ENCODE assay signal across 18 cellular contexts in genomic region chr1:236802264-236802663, GRCh38.
"Had no signal": no experiment of that assay in that cellular context is flagged by ENCODE, and none has a peak within 500 bp of the region (broad histone marks: within the 10 kb centered on the region; RNA-seq: fewer than 3 reads in every experiment).

No MANE protein-coding gene starts in this region.

- H3K27me3 Mint-ChIP-seq: brain, type B pancreatic cell had no signal

- ATAC-seq: left lung, WTC11 had no signal

- H3K9me2 ChIP-seq: SK-N-SH had no signal

- H3K27me3 ChIP-seq: colonic mucosa, left lung, right atrium auricular region, stomach had no signal

- H3K27ac Mint-ChIP-seq: type B pancreatic cell, WTC11 had no signal

- H3K27ac ChIP-seq: colonic mucosa, left lung, prostate gland, right atrium auricular region, stomach had no signal

- DNase-seq: activated CD4-positive, alpha-beta T cell treated with anti-CD3 and anti-CD28 coated beads for 48 hours; activated effector memory CD4-positive, alpha-beta T cell treated with Interleukin-2 at 50 U/mL for 16 hours; anterior cingulate cortex; caudate nucleus; colonic mucosa; head of caudate nucleus; left lung; mammary epithelial cell; SK-N-SH; stimulated activated CD4-positive, alpha-beta T cell treated with anti-CD3 and anti-CD28 coated beads, Interleukin-12 subunit alpha, Interleukin-12 subunit beta, amount 100 ng/mL, for 4 hours; stimulated activated CD4-positive, alpha-beta T cell treated with anti-CD3 and anti-CD28 coated beads, Interleukin-1b, Interleukin-23, amount 100 ng/mL, for 48 hours; stimulated activated CD8-positive, alpha-beta memory T cell treated with anti-CD3 and anti-CD28 coated beads, Interleukin-4, amount 100 ng/mL, for 48 hours; stomach had no signal

- H3K4me2 ChIP-seq: SK-N-SH had no signal

- H3K4me3 Mint-ChIP-seq: brain, type B pancreatic cell, WTC11 had no signal

- H3K36me3 ChIP-seq: colonic mucosa, prostate gland had no signal

- H3K9me3 ChIP-seq: colonic mucosa, left lung, prostate gland, right atrium auricular region, SK-N-SH, stomach had no signal

- H3K36me3 Mint-ChIP-seq: WTC11 had no signal

- H3K9ac ChIP-seq: SK-N-SH had no signal

- H3K4me1 ChIP-seq: colonic mucosa, prostate gland had no signal

- H3K9me3 Mint-ChIP-seq: brain, type B pancreatic cell, WTC11 had no signal

- H3K4me3 ChIP-seq: colonic mucosa, left lung, prostate gland, right atrium auricular region, stomach had no signal
